In genomic region chr6:122102026-122102425, GRCh38 we compare ENCODE assay signal across 29 cellular contexts.
"Had no signal": no experiment of that assay in that cellular context is flagged by ENCODE, and none has a peak within 500 bp of the region (broad histone marks: within the 10 kb centered on the region; RNA-seq: fewer than 3 reads in every experiment).

No MANE protein-coding gene starts in this region.

- FAIRE-seq: small intestine, urothelium cell line had no signal

- H3K27me3 ChIP-seq: neural progenitor cell, ovary, right lobe of liver, sigmoid colon, stomach, thyroid gland, tibial nerve, upper lobe of left lung, vagina had no signal

- ATAC-seq: natural killer cell; psoas muscle; right cardiac atrium; right lobe of liver; stimulated activated effector memory CD8-positive, alpha-beta T cell treated with anti-CD3 and anti-CD28 coated beads, Interleukin-12 subunit alpha, Interleukin-12 subunit beta, amount 100 ng/mL, for 72 hours; stimulated activated naive B cell treated with anti-CD40 and anti-IgM and Interleukin-4, amounts not matched to agents 10 μg/mL and 1 μg/mL and 100 μg/mL, for 72 hours had no signal

- H3K27ac Mint-ChIP-seq: natural killer cell; nephron; neural progenitor cell; progenitor cell of endocrine pancreas; stimulated activated effector memory CD8-positive, alpha-beta T cell treated with anti-CD3 and anti-CD28 coated beads, Interleukin-12 subunit alpha, Interleukin-12 subunit beta, amount 100 ng/mL, for 72 hours; stimulated activated naive B cell treated with anti-CD40 and anti-IgM and Interleukin-4, amounts not matched to agents 10 μg/mL and 1 μg/mL and 100 μg/mL, for 72 hours; stimulated activated naive CD8-positive, alpha-beta T cell treated with anti-CD3 and anti-CD28 coated beads, Interleukin-15, Interleukin-2, amounts not matched to agents 100 ng/mL and 50 ng/mL, for 24 hours had no signal

- H3K4me1 ChIP-seq: neural progenitor cell, parathyroid adenoma, psoas muscle, right lobe of liver, stomach, thyroid gland, tibial nerve, upper lobe of left lung had no signal

- H3K27ac ChIP-seq: neural progenitor cell, ovary, parathyroid adenoma, psoas muscle, right lobe of liver, sigmoid colon, stomach, thoracic aorta, thyroid gland, tibial nerve, upper lobe of left lung, vagina had no signal

- H3K9ac ChIP-seq: neural progenitor cell, parathyroid adenoma had no signal

- DNase-seq: natural killer cell; occipital lobe; ovary; posterior cingulate gyrus; psoas muscle; right cardiac atrium; right lobe of liver; sigmoid colon; small intestine; stimulated activated CD4-positive, alpha-beta T cell treated with anti-CD3 and anti-CD28 coated beads, Interleukin-15, amount 100 ng/mL, for 24 hours; stimulated activated CD4-positive, alpha-beta T cell treated with anti-CD3 and anti-CD28 coated beads, Interleukin-2, amount 100 ng/mL, for 24 hours; stimulated activated CD4-positive, alpha-beta T cell treated with anti-CD3 and anti-CD28 coated beads, Interleukin-2, amount 100 ng/mL, for 48 hours; stimulated activated CD4-positive, alpha-beta T cell treated with anti-CD3 and anti-CD28 coated beads, Interleukin-4, amount 100 ng/mL, for 24 hours; stimulated activated naive B cell treated with anti-CD40 and anti-IgM and Interleukin-4, amounts not matched to agents 10 μg/mL and 1 μg/mL and 100 μg/mL, for 72 hours; stimulated activated naive CD4-positive, alpha-beta T cell treated with Interleukin-2 at 50 U/mL for 16 hours; stomach; thyroid gland; trophoblast cell; upper lobe of left lung had no signal

- H3K79me2 ChIP-seq: parathyroid adenoma had no signal

- H3K4me2 ChIP-seq: neural progenitor cell had no signal

- H3K4me3 ChIP-seq: neural progenitor cell, ovary, psoas muscle, right lobe of liver, sigmoid colon, stomach, thoracic aorta, thyroid gland, tibial nerve, upper lobe of left lung, vagina had no signal

- H3K4me1 Mint-ChIP-seq: natural killer cell; neural progenitor cell; stimulated activated effector memory CD8-positive, alpha-beta T cell treated with anti-CD3 and anti-CD28 coated beads, Interleukin-12 subunit alpha, Interleukin-12 subunit beta, amount 100 ng/mL, for 72 hours; stimulated activated naive B cell treated with anti-CD40 and anti-IgM and Interleukin-4, amounts not matched to agents 10 μg/mL and 1 μg/mL and 100 μg/mL, for 72 hours had no signal

- H2AFZ ChIP-seq: neural progenitor cell, parathyroid adenoma had no signal

- H3K9me3 ChIP-seq: ovary, psoas muscle, right lobe of liver, sigmoid colon, thoracic aorta, thyroid gland, tibial nerve, upper lobe of left lung, vagina had no signal

- H3K27me3 Mint-ChIP-seq: progenitor cell of endocrine pancreas; stimulated activated naive B cell treated with anti-CD40 and anti-IgM and Interleukin-4, amounts not matched to agents 10 μg/mL and 1 μg/mL and 100 μg/mL, for 72 hours; stimulated activated naive CD8-positive, alpha-beta T cell treated with anti-CD3 and anti-CD28 coated beads, Interleukin-15, Interleukin-2, amounts not matched to agents 100 ng/mL and 50 ng/mL, for 24 hours had no signal

- H3K36me3 ChIP-seq: neural progenitor cell, ovary, right lobe of liver, sigmoid colon, stomach, thoracic aorta, thyroid gland, tibial nerve, upper lobe of left lung, vagina had no signal

- H3K4me3 Mint-ChIP-seq: natural killer cell; nephron; neural progenitor cell; stimulated activated effector memory CD8-positive, alpha-beta T cell treated with anti-CD3 and anti-CD28 coated beads, Interleukin-12 subunit alpha, Interleukin-12 subunit beta, amount 100 ng/mL, for 72 hours; stimulated activated naive B cell treated with anti-CD40 and anti-IgM and Interleukin-4, amounts not matched to agents 10 μg/mL and 1 μg/mL and 100 μg/mL, for 72 hours; stimulated activated naive CD8-positive, alpha-beta T cell treated with anti-CD3 and anti-CD28 coated beads, Interleukin-15, Interleukin-2, amounts not matched to agents 100 ng/mL and 50 ng/mL, for 24 hours had no signal

- H3K36me3 Mint-ChIP-seq: natural killer cell; neural progenitor cell; stimulated activated effector memory CD8-positive, alpha-beta T cell treated with anti-CD3 and anti-CD28 coated beads, Interleukin-12 subunit alpha, Interleukin-12 subunit beta, amount 100 ng/mL, for 72 hours; stimulated activated naive B cell treated with anti-CD40 and anti-IgM and Interleukin-4, amounts not matched to agents 10 μg/mL and 1 μg/mL and 100 μg/mL, for 72 hours had no signal

- H3K9me3 Mint-ChIP-seq: nephron; neural progenitor cell; stimulated activated naive CD8-positive, alpha-beta T cell treated with anti-CD3 and anti-CD28 coated beads, Interleukin-15, Interleukin-2, amounts not matched to agents 100 ng/mL and 50 ng/mL, for 24 hours had no signal
